In the genomic region with DNA sequence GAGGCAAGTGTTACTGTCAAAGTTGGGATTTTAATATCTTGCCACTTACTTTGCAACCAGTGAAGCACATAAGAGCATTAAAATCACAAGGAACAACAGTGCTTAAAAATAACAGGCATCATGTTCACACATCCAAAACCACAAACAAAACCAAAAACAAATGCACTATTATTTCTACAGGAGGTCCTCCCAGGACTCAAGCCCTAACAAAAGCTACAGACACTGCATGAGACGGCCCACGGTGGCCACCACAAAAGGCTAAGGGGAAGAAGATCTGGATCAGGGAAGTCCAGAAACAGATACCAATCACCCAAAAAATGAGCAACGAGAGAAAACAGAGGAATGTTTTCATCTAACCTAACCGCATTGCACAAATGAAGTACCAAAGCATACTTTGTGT, we compare ENCODE assay signal across 20 cellular contexts.
DNase-seq lines count a peak whose midpoint lies in the region; ATAC-seq and TF ChIP-seq lines count a peak whose summit lies in the region.
"Had no signal": no experiment of that assay in that cellular context is flagged by ENCODE, and none has a peak within 500 bp of the region (broad histone marks: within the 10 kb centered on the region; RNA-seq: fewer than 3 reads in every experiment).

No MANE protein-coding gene starts in this region.

- TF ChIP-seq CTCF in brain (conservative IDR thresholded peaks at IDR 0.05) = no peak

- H3K9me3 Mint-ChIP-seq in brain (peaks cover 0 to 1% (median 0%) of the 10 kb centered on the region in 5 experiments), memory B cell (peaks cover 1% of the 10 kb centered on the region)

- H3K27ac ChIP-seq in substantia nigra (ENCODE audit: low read depth, low read length, poor library complexity, severe bottlenecking) = no peak overlapping the region
- H3K27ac ChIP-seq: C4-2B had no signal

- peaks cover 83% of the 10 kb centered on the region for H3K36me3 Mint-ChIP-seq in brain
- peaks cover 4% of the 10 kb centered on the region for H3K36me3 Mint-ChIP-seq in memory B cell

- no peak overlapping the region for H3K4me3 Mint-ChIP-seq in brain
- H3K4me3 Mint-ChIP-seq in memory B cell = no peak overlapping the region

- H3K27me3 Mint-ChIP-seq in brain (no peaks in the 10 kb centered on the region), memory B cell (peaks cover 1% of the 10 kb centered on the region)

- peak; percentile 12 for DNase-seq in EH (ENCODE audit: low read depth)
- no peak for DNase-seq in memory B cell (ENCODE audit: low spot score in 2 of 2)
- DNase-seq in occipital lobe (lab: John Stamatoyannopoulos, UW) = no peak
- no peak for DNase-seq in NCI-H146 treated with DMSO at 0.1 percent for 48 hours (lab: John Stamatoyannopoulos, UW; ENCODE audit: unreplicated experiment)
- no peak for DNase-seq in substantia nigra (lab: John Stamatoyannopoulos, UW)
- DNase-seq: Caco-2, EL, GOT3, NCI-H1092 treated with DMSO at 0.1 percent for 48 hours, NCI-H146, NCI-H2081, NCI-H510A, NCI-H774, PC-3 had no signal

- peaks cover 18% of the 10 kb centered on the region for H3K4me1 Mint-ChIP-seq in brain
- peaks cover 24% of the 10 kb centered on the region for H3K4me1 Mint-ChIP-seq in memory B cell

- peak overlapping the region in 3 of 5 experiments; percentile 25 to 82 (median 45) for H3K27ac Mint-ChIP-seq in brain
- peak overlapping the region; percentile 5 for H3K27ac Mint-ChIP-seq in memory B cell

- ATAC-seq in memory B cell (ENCODE audit: low read depth) = no peak
- no peak for ATAC-seq in GM19397 (IDR thresholded peaks at IDR 0.05; ENCODE audit: unreplicated experiment)
- ATAC-seq: GM12878, HCT116, K562, PC-3 had no signal
